ENCODE assay signal across 21 cellular contexts in genomic region chr16:63037761-63038562, GRCh38.
"Had no signal": no experiment of that assay in that cellular context is flagged by ENCODE, and none has a peak within 500 bp of the region (broad histone marks: within the 10 kb centered on the region; RNA-seq: fewer than 3 reads in every experiment).

No MANE protein-coding gene starts in this region.

- H3K9me3 ChIP-seq: Peyer's patch had no signal

- DNase-seq: activated CD4-positive, alpha-beta T cell treated with anti-CD3 and anti-CD28 coated beads for 48 hours; activated CD4-positive, alpha-beta T cell treated with anti-CD3 and anti-CD28 coated beads, Interleukin-2, amount 50 U/mL, for 4 hours; activated CD4-positive, CD25-positive, alpha-beta regulatory T cell treated with anti-CD3 and anti-CD28 coated beads, Interleukin-2, amount 50 U/mL, for 72 hours; activated CD8-positive, alpha-beta memory T cell treated with anti-CD3 and anti-CD28 coated beads, Interleukin-2, amount 50 U/mL, for 48 hours; activated CD8-positive, alpha-beta T cell treated with anti-CD3 and anti-CD28 coated beads, Interleukin-2, amount 10 ng/mL, durations not matched to agents 7 days and 5 days; activated T-cell treated with anti-CD3 and anti-CD28 coated beads, Interleukin-2, amount 50 U/mL, for 1 hour; aorta; Kasumi-1; KBM-7; NCI-H1417; NCI-H1694 treated with DMSO at 0.1 percent for 48 hours; NCI-H345; NCI-H510A; Peyer's patch; SHP77; T-helper 17 cell; T-helper 9 cell had no signal

- H3K36me3 ChIP-seq: Peyer's patch, SJSA1 had no signal

- H3K4me3 Mint-ChIP-seq: activated CD8-positive, alpha-beta T cell treated with anti-CD3 and anti-CD28 coated beads, Interleukin-2, amount 10 ng/mL, durations not matched to agents 7 days and 5 days; activated naive CD4-positive, alpha-beta T cell treated with anti-CD3 and anti-CD28 coated beads, Interleukin-2, amount 50 U/mL, for 24 hours; central memory CD8-positive, alpha-beta T cell; T-helper 17 cell; WTC11 had no signal

- H3K4me3 ChIP-seq: Peyer's patch, SJSA1 had no signal

- H3K27me3 Mint-ChIP-seq: activated naive CD4-positive, alpha-beta T cell treated with anti-CD3 and anti-CD28 coated beads, Interleukin-2, amount 50 U/mL, for 24 hours; central memory CD8-positive, alpha-beta T cell; T-helper 17 cell had no signal

- H3K27ac Mint-ChIP-seq: activated CD8-positive, alpha-beta T cell treated with anti-CD3 and anti-CD28 coated beads, Interleukin-2, amount 10 ng/mL, durations not matched to agents 7 days and 5 days; activated naive CD4-positive, alpha-beta T cell treated with anti-CD3 and anti-CD28 coated beads, Interleukin-2, amount 50 U/mL, for 24 hours; T-helper 17 cell had no signal

- H3K27me3 ChIP-seq: Peyer's patch, SJSA1 had no signal

- ATAC-seq: activated CD8-positive, alpha-beta T cell treated with anti-CD3 and anti-CD28 coated beads, Interleukin-2, amount 10 ng/mL, durations not matched to agents 7 days and 5 days; T-helper 17 cell; WTC11 had no signal

- H3K36me3 Mint-ChIP-seq: activated naive CD4-positive, alpha-beta T cell treated with anti-CD3 and anti-CD28 coated beads, Interleukin-2, amount 50 U/mL, for 24 hours; WTC11 had no signal

- H3K27ac ChIP-seq: Peyer's patch, SJSA1 had no signal

- H3K4me1 Mint-ChIP-seq: activated naive CD4-positive, alpha-beta T cell treated with anti-CD3 and anti-CD28 coated beads, Interleukin-2, amount 50 U/mL, for 24 hours; central memory CD8-positive, alpha-beta T cell; T-helper 17 cell had no signal

- H3K4me1 ChIP-seq: Peyer's patch, SJSA1 had no signal
